Comparison of ENCODE assay signal across 25 cellular contexts in the genomic region with DNA sequence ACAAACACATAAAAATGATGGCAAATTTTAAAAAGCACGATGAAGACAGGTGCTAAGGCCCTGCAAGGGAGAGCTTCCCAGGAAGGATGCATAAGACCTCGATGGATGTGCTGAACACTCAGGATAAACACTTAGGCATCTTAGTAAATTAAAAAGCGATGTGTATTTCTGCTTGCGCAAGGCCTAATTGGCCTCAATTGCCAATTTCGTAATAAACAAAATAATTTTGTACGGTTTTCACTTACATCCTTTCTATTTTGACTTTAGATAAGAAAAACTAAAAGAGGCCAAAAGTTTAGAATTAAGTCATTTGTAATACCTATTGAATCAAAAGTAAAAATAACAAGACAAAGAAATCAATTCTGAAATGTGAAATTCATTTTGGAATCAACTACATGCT.
DNase-seq lines count a peak whose midpoint lies in the region; ATAC-seq, FAIRE-seq and TF ChIP-seq lines count a peak whose summit lies in the region.
"Had no signal": no experiment of that assay in that cellular context is flagged by ENCODE, and none has a peak within 500 bp of the region (broad histone marks: within the 10 kb centered on the region; RNA-seq: fewer than 3 reads in every experiment).

No MANE protein-coding gene starts in this region.

- dilution Hi-C loops in endothelial cell of umbilical vein (cut with MboI; ENCODE audit: extremely low pct_ligation_motif_present, low sequenced_read_pairs), result no loop called here

- no peaks in the 10 kb centered on the region for H3K36me3 Mint-ChIP-seq in mesothelial cell of epicardium
- H3K36me3 Mint-ChIP-seq: memory B cell had no signal

- DNase-seq in heart left ventricle (no peak), Right ventricle myocardium superior (no peak), endothelial cell of umbilical vein (ENCODE audit: low read depth, low spot score) (no peak), mesothelial cell of epicardium (ENCODE audit: low spot score in 2 of 2, unreplicated experiment in 2 of 2) (no peak), uterus (no peak), urothelium cell line (ENCODE audit: low spot score) (no peak), dermis blood vessel endothelial cell (no peak)
- DNase-seq: activated CD4-positive, CD25-positive, alpha-beta regulatory T cell; activated CD8-positive, alpha-beta T cell treated with anti-CD3 and anti-CD28 coated beads, Interleukin-2, amount 10 ng/mL, durations not matched to agents 7 days and 5 days; activated T-cell treated with anti-CD3 and anti-CD28 coated beads, Interleukin-2, amount 50 U/mL, for 1 hour; amygdala; C1 segment of cervical spinal cord; cerebellar nuclear complex; effector memory CD4-positive, alpha-beta T cell; hippocampal formation; naive B cell; NCI-H1417; NCI-H2107; right lobe of liver; T1000; tibial artery had no signal

- H3K4me1 Mint-ChIP-seq in mesothelial cell of epicardium, result peaks cover 70% of the 10 kb centered on the region

- no peaks in the 10 kb centered on the region for H3K27me3 ChIP-seq in heart left ventricle
- no peaks in the 10 kb centered on the region for H3K27me3 ChIP-seq in endothelial cell of umbilical vein (ENCODE audit: control insufficient read depth in 2 of 2, insufficient read depth in 2 of 2, low read length in 2 of 2)
- peaks cover 0 to 3% of the 10 kb centered on the region in 2 donors for H3K27me3 ChIP-seq in uterus
- H3K27me3 ChIP-seq: right lobe of liver, tibial artery had no signal

- H3K9me3 Mint-ChIP-seq in mesothelial cell of epicardium, result no peaks in the 10 kb centered on the region
- H3K9me3 Mint-ChIP-seq: memory B cell; naive B cell; stimulated activated memory B cell treated with anti-CD40 and anti-IgM and Interleukin-4, amounts not matched to agents 10 μg/mL and 1 μg/mL and 100 μg/mL, for 72 hours had no signal

- H3K4me3 ChIP-seq in heart left ventricle, result peak overlapping the region in 6 of 12 donors; percentile 0 to 60 (median 22)
- H3K4me3 ChIP-seq in endothelial cell of umbilical vein (replicated peaks in 1 of 3; ENCODE audit: insufficient read depth in 1 of 3, low read depth in 1 of 3, low read length in 3 of 3), result peak overlapping the region; percentile 78 to 98 (median 79)
- no peak overlapping the region for H3K4me3 ChIP-seq in uterus
- H3K4me3 ChIP-seq: right lobe of liver, tibial artery had no signal

- no peaks in the 10 kb centered on the region for H4K20me1 ChIP-seq in endothelial cell of umbilical vein (replicated peaks; ENCODE audit: control insufficient read depth, extremely low read depth, insufficient read depth, low read length)

- FAIRE-seq in endothelial cell of umbilical vein (lab: Jason Lieb, UNC) (no peak), urothelium cell line (lab: Jason Lieb, UNC) (no peak)
- FAIRE-seq: islet of Langerhans had no signal

- no TSS peak for BruUV-seq in endothelial cell of umbilical vein (replicated peaks; lab: Mats Ljungman, UMichigan)

- no peak for TF ChIP-seq POLR2A in heart left ventricle (IDR thresholded peaks at IDR 0.05)
- TF ChIP-seq POLR2A in endothelial cell of umbilical vein (IDR thresholded peaks at IDR 0.05; ENCODE audit: low read depth, low read length), result no peak
- no peak for TF ChIP-seq POLR2A in uterus (IDR thresholded peaks at IDR 0.05)

- H3K9me3 ChIP-seq in heart left ventricle, result no peaks in the 10 kb centered on the region
- H3K9me3 ChIP-seq in endothelial cell of umbilical vein (replicated peaks; ENCODE audit: control insufficient read depth, insufficient read depth, low read length), result no peaks in the 10 kb centered on the region
- H3K9me3 ChIP-seq in uterus, result no peaks in the 10 kb centered on the region
- H3K9me3 ChIP-seq: right lobe of liver, tibial artery had no signal

- H3K36me3 ChIP-seq in heart left ventricle (no peaks in the 10 kb centered on the region), endothelial cell of umbilical vein (ENCODE audit: control insufficient read depth in 2 of 2, extremely low read depth in 1 of 2, insufficient read depth in 2 of 2, low read length in 2 of 2) (no peaks in the 10 kb centered on the region), uterus (no peaks in the 10 kb centered on the region)
- H3K36me3 ChIP-seq: right lobe of liver, tibial artery had no signal

- intact Hi-C loops in heart left ventricle (cut with DNase I) (no loop called here), Right ventricle myocardium superior (cut with DNase I) (loop anchor here (10.0 kb wide), 1 partner anchor 54 kb away; no protein-coding TSS in a partner anchor), endothelial cell of umbilical vein (cut with micrococcal nuclease) (no loop called here), uterus (cut with DNase I; ENCODE audit: low total_unique reads) (no loop called here)

- no peak for ATAC-seq in heart left ventricle
- no peak for ATAC-seq in Right ventricle myocardium superior (ENCODE audit: poor library complexity)
- ATAC-seq in GM21360 (IDR thresholded peaks at IDR 0.05; ENCODE audit: unreplicated experiment), result no peak
- ATAC-seq: activated CD8-positive, alpha-beta T cell treated with anti-CD3 and anti-CD28 coated beads, Interleukin-2, amount 10 ng/mL, durations not matched to agents 7 days and 5 days; right lobe of liver; stimulated activated memory B cell treated with anti-CD40 and anti-IgM and Interleukin-4, amounts not matched to agents 10 μg/mL and 1 μg/mL and 100 μg/mL, for 72 hours had no signal

- peaks cover 84% of the 10 kb centered on the region for H3K79me2 ChIP-seq in endothelial cell of umbilical vein (ENCODE audit: control insufficient read depth, insufficient read depth, low read length)

- TF ChIP-seq CTCF in heart left ventricle (IDR thresholded peaks at IDR 0.05) (no peak), endothelial cell of umbilical vein (IDR thresholded peaks at IDR 0.05; ENCODE audit: extremely low read depth in 1 of 2, insufficient read depth in 1 of 2, low read depth in 1 of 2, low read length in 2 of 2) (no peak), mesothelial cell of epicardium (IDR thresholded peaks at IDR 0.05; ENCODE audit: unreplicated experiment) (no peak), uterus (IDR thresholded peaks at IDR 0.05) (no peak)

- H3K9ac ChIP-seq in endothelial cell of umbilical vein (replicated peaks; ENCODE audit: extremely low read depth, insufficient read depth, low read length), result peak overlapping the region; percentile 99

- POLR2A ChIA-PET in endothelial cell of umbilical vein (lab: Charles Lee), result no interaction called here

- H3K4me2 ChIP-seq in endothelial cell of umbilical vein (ENCODE audit: insufficient read depth, low read length), result peak overlapping the region; percentile 92

- H3K4me1 ChIP-seq in heart left ventricle (peaks cover 0 to 79% (median 33%) of the 10 kb centered on the region in 12 donors), endothelial cell of umbilical vein (ENCODE audit: control insufficient read depth, extremely low read depth, insufficient read depth, low read length) (peaks cover 49% of the 10 kb centered on the region), uterus (no peaks in the 10 kb centered on the region)
- H3K4me1 ChIP-seq: right lobe of liver had no signal

- no peak overlapping the region for H2AFZ ChIP-seq in endothelial cell of umbilical vein (ENCODE audit: low read depth, low read length)

- peak overlapping the region; percentile 88 for H3K27ac Mint-ChIP-seq in mesothelial cell of epicardium
- H3K27ac Mint-ChIP-seq: activated CD8-positive, alpha-beta T cell treated with anti-CD3 and anti-CD28 coated beads, Interleukin-2, amount 10 ng/mL, durations not matched to agents 7 days and 5 days; stimulated activated memory B cell treated with anti-CD40 and anti-IgM and Interleukin-4, amounts not matched to agents 10 μg/mL and 1 μg/mL and 100 μg/mL, for 72 hours had no signal

- 66 to 80% (median 71%) methylated on average over 6 of the region's 6 CpGs for WGBS in heart left ventricle, 4 donors

- H3K27ac ChIP-seq in heart left ventricle, result peak overlapping the region in 9 of 12 donors; percentile 8 to 80 (median 38)
- H3K27ac ChIP-seq in endothelial cell of umbilical vein (ENCODE audit: insufficient read depth, low read depth, low read length), result no peak overlapping the region
- peak overlapping the region; percentile 74 to 75 for H3K27ac ChIP-seq in uterus
- H3K27ac ChIP-seq: right lobe of liver had no signal

- CTCF ChIA-PET in endothelial cell of umbilical vein (lab: Charles Lee), result interaction anchor here (1.1 to 1.9 kb wide), 2 partner anchors 10 to 17 kb away, joined by 4 to 8 read pairs; no protein-coding TSS in a partner anchor

- H3K27me3 Mint-ChIP-seq in mesothelial cell of epicardium (ENCODE audit: low read depth), result no peaks in the 10 kb centered on the region
- H3K27me3 Mint-ChIP-seq: memory B cell; naive B cell; stimulated activated memory B cell treated with anti-CD40 and anti-IgM and Interleukin-4, amounts not matched to agents 10 μg/mL and 1 μg/mL and 100 μg/mL, for 72 hours had no signal

- no peaks in the 10 kb centered on the region for H3K9me1 ChIP-seq in endothelial cell of umbilical vein (replicated peaks; ENCODE audit: control insufficient read depth, extremely low read depth, insufficient read depth, low read length)

- H3K4me3 Mint-ChIP-seq in mesothelial cell of epicardium, result no peak overlapping the region
- H3K4me3 Mint-ChIP-seq: activated CD8-positive, alpha-beta T cell treated with anti-CD3 and anti-CD28 coated beads, Interleukin-2, amount 10 ng/mL, durations not matched to agents 7 days and 5 days; memory B cell; naive B cell; stimulated activated memory B cell treated with anti-CD40 and anti-IgM and Interleukin-4, amounts not matched to agents 10 μg/mL and 1 μg/mL and 100 μg/mL, for 72 hours had no signal

TF ChIP-seq in endothelial cell of umbilical vein, 7 proteins besides CTCF, POLR2A, EP300 and RAD21:
- no peak for TF ChIP-seq GATA2 (IDR thresholded peaks at IDR 0.05; ENCODE audit: insufficient read depth, insufficient read length, low read depth, low read length)
- TF ChIP-seq EZH2 (IDR thresholded peaks at IDR 0.05; ENCODE audit: borderline replicate concordance, low read depth, low read length, severe bottlenecking), result no peak
- TF ChIP-seq POLR2AphosphoS5 (IDR thresholded peaks at IDR 0.05; ENCODE audit: insufficient read depth, low read depth, low read length), result no peak
- no peak for TF ChIP-seq MYC (IDR thresholded peaks at IDR 0.05; ENCODE audit: low read depth, low read length)
- no peak for TF ChIP-seq JUN (IDR thresholded peaks at IDR 0.05; ENCODE audit: borderline replicate concordance, insufficient read depth, insufficient read length, low read depth)
- no peak for TF ChIP-seq FOS (IDR thresholded peaks at IDR 0.05; ENCODE audit: borderline replicate concordance, insufficient read depth, low read length)
- TF ChIP-seq, protein P1, sequence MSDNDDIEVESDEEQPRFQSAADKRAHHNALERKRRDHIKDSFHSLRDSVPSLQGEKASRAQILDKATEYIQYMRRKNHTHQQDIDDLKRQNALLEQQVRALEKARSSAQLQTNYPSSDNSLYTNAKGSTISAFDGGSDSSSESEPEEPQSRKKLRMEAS (IDR thresholded peaks at IDR 0.05; ENCODE audit: insufficient read depth, insufficient read length), result no peak

Comparison
In these comparisons a context has a peak if more than half of its experiments do, and no peak if none do; other contexts are left out.
1. H3K4me3 ChIP-seq: peak in endothelial cell of umbilical vein (3 of 3); none in uterus (0 of 2).